In the genomic region with DNA sequence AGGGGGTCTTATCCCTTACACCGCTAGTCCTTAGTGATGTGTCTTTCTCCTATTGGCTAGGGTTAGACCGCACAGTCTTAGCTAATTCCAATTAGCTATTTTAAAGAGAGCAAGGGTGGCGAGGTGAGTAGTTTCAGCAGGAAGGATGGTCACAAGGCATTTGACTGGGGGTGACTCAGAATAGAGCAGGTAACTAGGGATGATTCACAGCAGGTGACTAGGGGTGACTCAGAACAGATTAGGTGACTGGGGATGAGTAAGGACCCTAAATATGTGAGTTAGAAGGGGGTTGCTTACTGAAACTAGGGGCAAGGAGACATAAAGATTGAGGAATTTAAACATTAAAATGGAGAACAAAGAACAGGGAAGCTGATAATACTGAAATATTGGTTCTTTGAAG, we compare ENCODE assay signal across 18 cellular contexts.
"Had no signal": no experiment of that assay in that cellular context is flagged by ENCODE, and none has a peak within 500 bp of the region (broad histone marks: within the 10 kb centered on the region; RNA-seq: fewer than 3 reads in every experiment).

No MANE protein-coding gene starts in this region.

- H3K27ac ChIP-seq: body of pancreas, gastroesophageal sphincter, heart left ventricle, left ventricle myocardium inferior, neural progenitor cell, prostate gland, right atrium auricular region, tibial artery, uterus had no signal

- ATAC-seq: activated CD4-positive, alpha-beta T cell treated with anti-CD3 and anti-CD28 coated beads for 36 hours; body of pancreas; esophagus mucosa; gastroesophageal sphincter; heart left ventricle; WTC11 had no signal

- DNase-seq: activated CD4-positive, alpha-beta T cell treated with anti-CD3 and anti-CD28 coated beads for 36 hours; activated CD4-positive, alpha-beta T cell treated with anti-CD3 and anti-CD28 coated beads, Interleukin-2, amount 50 U/mL, for 48 hours; activated naive CD4-positive, alpha-beta T cell; body of pancreas; central memory CD4-positive, alpha-beta T cell; heart left ventricle; left ventricle myocardium inferior; stimulated activated CD4-positive, alpha-beta T cell treated with anti-CD3 and anti-CD28 coated beads, Interleukin-12 subunit alpha, Interleukin-12 subunit beta, amount 100 ng/mL, for 4 hours; stimulated activated CD4-positive, alpha-beta T cell treated with anti-CD3 and anti-CD28 coated beads, Interleukin-1b, Interleukin-23, amount 100 ng/mL, for 48 hours; stimulated activated naive CD4-positive, alpha-beta T cell treated with Interleukin-2 at 50 U/mL for 16 hours; tibial artery; uterus had no signal

- H3K4me1 ChIP-seq: body of pancreas, gastroesophageal sphincter, heart left ventricle, left ventricle myocardium inferior, neural progenitor cell, prostate gland, right atrium auricular region, tibial artery, uterus had no signal

- H3K27me3 ChIP-seq: body of pancreas, gastroesophageal sphincter, heart left ventricle, neural progenitor cell, right atrium auricular region, tibial artery, uterus had no signal
